ENCODE assay signal across 23 cellular contexts in the genomic region with DNA sequence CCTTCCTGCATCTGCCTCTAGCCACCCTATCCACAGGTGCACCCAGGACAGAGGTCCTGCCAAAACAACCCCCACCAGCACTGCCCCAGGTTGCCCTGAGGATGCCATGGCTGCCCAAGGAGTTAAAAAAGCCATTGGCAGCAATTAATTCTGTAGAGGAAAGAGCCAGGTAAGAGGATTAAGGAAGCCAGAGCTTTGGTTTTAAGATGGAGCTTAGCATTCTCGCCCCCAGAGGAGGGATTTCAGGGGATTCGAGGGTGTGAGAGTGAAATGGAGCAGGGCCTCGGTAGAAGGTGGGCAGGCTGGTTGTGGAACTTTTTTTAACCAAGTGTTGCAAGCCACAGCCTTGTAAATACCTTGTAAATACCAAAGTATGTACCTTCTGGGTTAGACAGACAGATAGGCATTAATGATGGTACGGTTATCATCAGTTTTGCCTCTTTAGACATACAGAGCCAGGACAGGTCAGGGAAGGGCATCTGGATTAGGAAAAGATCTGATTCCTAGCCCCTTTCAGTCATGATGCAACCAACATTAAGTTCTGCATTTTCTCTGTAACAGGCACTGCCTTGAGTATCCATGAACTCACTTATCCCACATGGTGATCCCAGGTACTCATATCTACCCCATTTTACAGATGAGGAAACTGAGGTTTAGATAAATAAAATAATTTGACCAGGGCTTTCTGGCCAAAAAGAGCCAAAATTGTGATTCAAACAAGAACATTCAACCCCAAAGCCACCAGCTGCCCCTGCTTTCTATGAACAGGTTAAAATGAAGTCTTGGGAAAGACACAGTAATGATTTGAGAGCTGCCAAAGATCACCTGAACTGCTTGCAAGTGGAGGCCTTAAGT.
"Had no signal": no experiment of that assay in that cellular context is flagged by ENCODE, and none has a peak within 500 bp of the region (broad histone marks: within the 10 kb centered on the region; RNA-seq: fewer than 3 reads in every experiment).

No MANE protein-coding gene starts in this region.

- H3K27ac Mint-ChIP-seq: activated CD4-positive, alpha-beta T cell treated with anti-CD3 and anti-CD28 coated beads, Interleukin-2, amount 10 ng/mL, durations not matched to agents 7 days and 5 days; activated CD8-positive, alpha-beta T cell treated with anti-CD3 and anti-CD28 coated beads, Interleukin-2, amount 10 ng/mL, durations not matched to agents 7 days and 5 days; activated naive CD4-positive, alpha-beta T cell treated with anti-CD3 and anti-CD28 coated beads, Interleukin-2, amount 10 ng/mL, durations not matched to agents 7 days and 5 days; dendritic cell treated with granulocyte-macrophage colony-stimulating factor and Interleukin-4, amounts not matched to agents 40 ng/mL and 50 ng/mL, for 4 days; nephron progenitor cell; type B pancreatic cell had no signal

- ATAC-seq: activated CD4-positive, CD25-positive, alpha-beta regulatory T cell treated with anti-CD3 and anti-CD28 coated beads, Interleukin-2, amount 50 U/mL, for 24 hours; activated CD8-positive, alpha-beta T cell treated with anti-CD3 and anti-CD28 coated beads, Interleukin-2, amount 10 ng/mL, durations not matched to agents 7 days and 5 days; activated T-cell treated with anti-CD3 and anti-CD28 coated beads, Interleukin-2, amount 50 U/mL, for 4 hours; esophagus mucosa; gastroesophageal sphincter; heart right ventricle had no signal

- H3K9me3 Mint-ChIP-seq: activated CD4-positive, alpha-beta T cell treated with anti-CD3 and anti-CD28 coated beads, Interleukin-2, amount 10 ng/mL, durations not matched to agents 7 days and 5 days; activated naive CD4-positive, alpha-beta T cell treated with anti-CD3 and anti-CD28 coated beads, Interleukin-2, amount 10 ng/mL, durations not matched to agents 7 days and 5 days; activated T-cell treated with anti-CD3 and anti-CD28 coated beads, Interleukin-2, amount 50 U/mL, for 4 hours; dendritic cell treated with granulocyte-macrophage colony-stimulating factor and Interleukin-4, amounts not matched to agents 40 ng/mL and 50 ng/mL, for 4 days; nephron progenitor cell; type B pancreatic cell had no signal

- H3K36me3 Mint-ChIP-seq: activated naive CD4-positive, alpha-beta T cell treated with anti-CD3 and anti-CD28 coated beads, Interleukin-2, amount 10 ng/mL, durations not matched to agents 7 days and 5 days had no signal

- H3K27ac ChIP-seq: ascending aorta, gastroesophageal sphincter, heart right ventricle, left ventricle myocardium inferior, right atrium auricular region had no signal

- H3K9me3 ChIP-seq: ascending aorta, gastroesophageal sphincter, heart right ventricle, left ventricle myocardium inferior, right atrium auricular region, stomach had no signal

- H3K4me3 Mint-ChIP-seq: activated CD4-positive, alpha-beta T cell treated with anti-CD3 and anti-CD28 coated beads, Interleukin-2, amount 10 ng/mL, durations not matched to agents 7 days and 5 days; activated CD8-positive, alpha-beta T cell treated with anti-CD3 and anti-CD28 coated beads, Interleukin-2, amount 10 ng/mL, durations not matched to agents 7 days and 5 days; activated naive CD4-positive, alpha-beta T cell treated with anti-CD3 and anti-CD28 coated beads, Interleukin-2, amount 10 ng/mL, durations not matched to agents 7 days and 5 days; activated T-cell treated with anti-CD3 and anti-CD28 coated beads, Interleukin-2, amount 50 U/mL, for 4 hours; dendritic cell treated with granulocyte-macrophage colony-stimulating factor and Interleukin-4, amounts not matched to agents 40 ng/mL and 50 ng/mL, for 4 days; nephron progenitor cell; type B pancreatic cell had no signal

- H3K4me1 Mint-ChIP-seq: activated CD4-positive, alpha-beta T cell treated with anti-CD3 and anti-CD28 coated beads, Interleukin-2, amount 10 ng/mL, durations not matched to agents 7 days and 5 days; activated naive CD4-positive, alpha-beta T cell treated with anti-CD3 and anti-CD28 coated beads, Interleukin-2, amount 10 ng/mL, durations not matched to agents 7 days and 5 days had no signal

- H3K4me3 ChIP-seq: ascending aorta, gastroesophageal sphincter, heart right ventricle, left ventricle myocardium inferior, right atrium auricular region, skin epidermis, stomach had no signal

- H3K27me3 ChIP-seq: ascending aorta, gastroesophageal sphincter, heart right ventricle, right atrium auricular region, stomach had no signal

- DNase-seq: activated CD4-positive, alpha-beta T cell treated with anti-CD3 and anti-CD28 coated beads, Interleukin-2, amount 10 ng/mL, durations not matched to agents 7 days and 5 days; activated CD8-positive, alpha-beta T cell treated with anti-CD3 and anti-CD28 coated beads, Interleukin-2, amount 10 ng/mL, durations not matched to agents 7 days and 5 days; activated effector memory CD4-positive, alpha-beta T cell treated with Interleukin-2 at 50 U/mL for 16 hours; activated naive CD4-positive, alpha-beta T cell treated with anti-CD3 and anti-CD28 coated beads, Interleukin-2, amount 10 ng/mL, durations not matched to agents 7 days and 5 days; activated T-cell treated with anti-CD3 and anti-CD28 coated beads, Interleukin-2, amount 50 U/mL, for 4 hours; effector CD8-positive, alpha-beta T cell; heart right ventricle; kidney glomerular epithelial cell; left ventricle myocardium inferior; nephron progenitor cell; stimulated activated CD4-positive, alpha-beta T cell treated with anti-CD3 and anti-CD28 coated beads, Interleukin-15, amount 100 ng/mL, for 24 hours; stimulated activated CD4-positive, alpha-beta T cell treated with anti-CD3 and anti-CD28 coated beads, Interleukin-2, amount 100 ng/mL, for 48 hours; stomach; T-helper 1 cell; T1000 had no signal

- H3K27me3 Mint-ChIP-seq: activated CD4-positive, alpha-beta T cell treated with anti-CD3 and anti-CD28 coated beads, Interleukin-2, amount 10 ng/mL, durations not matched to agents 7 days and 5 days; dendritic cell treated with granulocyte-macrophage colony-stimulating factor and Interleukin-4, amounts not matched to agents 40 ng/mL and 50 ng/mL, for 4 days; type B pancreatic cell had no signal
